In the genomic region with DNA sequence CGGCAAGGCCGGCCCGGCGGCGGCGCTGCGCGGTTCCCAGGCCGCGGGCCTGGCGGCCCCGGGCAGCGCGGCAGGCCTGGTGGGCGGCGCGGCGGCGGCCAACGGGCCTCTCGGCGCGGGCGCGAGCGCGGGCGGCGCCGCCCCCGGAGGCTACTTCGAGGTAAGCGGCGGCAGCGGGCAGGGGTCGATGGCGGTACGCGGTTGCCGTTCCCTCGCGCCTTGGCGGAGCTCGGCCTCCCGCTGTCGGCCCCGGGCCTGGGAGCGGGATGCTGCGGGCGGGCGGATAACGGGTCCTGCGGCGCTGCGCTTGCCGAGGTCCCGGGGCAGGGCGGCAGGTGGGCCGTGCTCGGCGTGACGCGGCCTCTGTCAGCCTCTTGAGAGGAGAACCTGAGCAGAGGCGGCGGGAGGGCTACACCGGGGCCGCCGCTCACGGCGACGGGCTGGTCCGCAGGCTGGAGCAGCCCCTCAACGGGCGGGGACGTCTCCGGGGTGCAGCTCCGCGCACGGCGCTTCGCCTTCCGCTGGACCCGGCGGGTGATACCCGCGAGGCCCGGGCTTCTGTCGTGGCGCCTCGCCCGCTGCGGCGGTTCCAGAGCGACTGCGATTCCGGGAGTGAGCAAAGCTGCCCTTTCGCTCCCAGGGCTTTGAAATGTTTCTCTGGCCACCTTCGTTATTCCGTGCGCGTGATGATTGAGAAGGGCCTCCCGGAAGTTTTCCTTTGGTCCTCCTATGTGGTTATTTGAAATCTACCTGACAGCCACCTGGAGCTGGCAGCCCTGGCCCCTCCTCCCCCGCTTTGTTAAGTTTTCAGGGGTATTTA, we compare ENCODE assay signal across 8 cellular contexts. TPM values are rescaled to one million over a fixed set of nuclear protein-coding genes. Genes with fewer than 3 reads are reported as not detected.
DNase-seq lines count a peak whose midpoint lies in the region; ATAC-seq and TF ChIP-seq lines count a peak whose summit lies in the region.

No MANE protein-coding gene starts in this region.

- ATAC-seq in HG02610 (IDR thresholded peaks at IDR 0.05; ENCODE audit: unreplicated experiment) (peak; percentile 14), esophagus mucosa (peak; percentile 1), naive B cell (ENCODE audit: low read depth in 2 of 2) (peak; percentile 9 to 13)
- peak; percentile 47 for ATAC-seq in stimulated activated memory B cell treated with anti-CD40 and anti-IgM and Interleukin-4, amounts not matched to agents 10 μg/mL and 1 μg/mL and 100 μg/mL, for 72 hours

- H3K4me3 Mint-ChIP-seq in naive B cell = peak overlapping the region; percentile 79 to 97 (median 90)
- peak overlapping the region; percentile 83 for H3K4me3 Mint-ChIP-seq in stimulated activated memory B cell treated with anti-CD40 and anti-IgM and Interleukin-4, amounts not matched to agents 10 μg/mL and 1 μg/mL and 100 μg/mL, for 72 hours

- no peaks in the 10 kb centered on the region for H3K36me3 Mint-ChIP-seq in naive B cell
- no peaks in the 10 kb centered on the region for H3K36me3 Mint-ChIP-seq in stimulated activated memory B cell treated with anti-CD40 and anti-IgM and Interleukin-4, amounts not matched to agents 10 μg/mL and 1 μg/mL and 100 μg/mL, for 72 hours

- H3K27me3 Mint-ChIP-seq in naive B cell = no peaks in the 10 kb centered on the region
- no peaks in the 10 kb centered on the region for H3K27me3 Mint-ChIP-seq in stimulated activated memory B cell treated with anti-CD40 and anti-IgM and Interleukin-4, amounts not matched to agents 10 μg/mL and 1 μg/mL and 100 μg/mL, for 72 hours

- H3K9me3 Mint-ChIP-seq in naive B cell = no peaks in the 10 kb centered on the region
- no peaks in the 10 kb centered on the region for H3K9me3 Mint-ChIP-seq in stimulated activated memory B cell treated with anti-CD40 and anti-IgM and Interleukin-4, amounts not matched to agents 10 μg/mL and 1 μg/mL and 100 μg/mL, for 72 hours

- TF ChIP-seq CTCF in GM12864 (IDR thresholded peaks at IDR 0.05; ENCODE audit: low read depth, low read length, missing control alignments) = no peak

- peaks cover 11 to 45% (median 14%) of the 10 kb centered on the region in 3 donors for H3K4me1 Mint-ChIP-seq in naive B cell
- peaks cover 23% of the 10 kb centered on the region for H3K4me1 Mint-ChIP-seq in stimulated activated memory B cell treated with anti-CD40 and anti-IgM and Interleukin-4, amounts not matched to agents 10 μg/mL and 1 μg/mL and 100 μg/mL, for 72 hours

- DNase-seq in GM12864 (ENCODE audit: low read depth) (no peak), NCI-H226 (peak; percentile 4), activated T-cell treated with anti-CD3 and anti-CD28 coated beads for 24 hours (ENCODE audit: low read depth) (peak; percentile 47), naive B cell (peak; percentile 61), GF-D8 (lab: John Stamatoyannopoulos, UW) (no peak)

- H3K4me3 ChIP-seq in GM12864 (ENCODE audit: low read depth, low read length) = peak overlapping the region; percentile 98

- H3K27ac Mint-ChIP-seq in naive B cell = peak overlapping the region in 5 of 6 donors; percentile 67 to 94 (median 91)
- H3K27ac Mint-ChIP-seq in stimulated activated memory B cell treated with anti-CD40 and anti-IgM and Interleukin-4, amounts not matched to agents 10 μg/mL and 1 μg/mL and 100 μg/mL, for 72 hours = peak overlapping the region; percentile 90

RNA-seq across cellular contexts. Expression of a gene that starts 0.8 kb away (rescaled TPM):
- total RNA-seq in esophagus mucosa = 12.0 TPM
- 1 to 10 TPM; 1.5 to 5.9 (median 2.2) TPM for polyA plus RNA-seq in naive B cell (ENCODE audit: low read depth in 6 of 6)

Comparison
In these comparisons a context has a peak if more than half of its experiments do, and no peak if none do; other contexts are left out.
1. DNase-seq: peak in NCI-H226 (single experiment), activated T-cell treated with anti-CD3 and anti-CD28 coated beads for 24 hours (single experiment) and naive B cell (single experiment); none in GM12864 (single experiment) and GF-D8 (single experiment).
2. Peak in every context shown above with its lines, with median percentiles within 50 percentile points of each other: ATAC-seq.